1 cellular context compared by ENCODE assay signal in genomic region chr14:20455355-20456300, GRCh38.
TF ChIP-seq lines count a peak whose summit lies in the region.

No MANE protein-coding gene starts in this region.

TF ChIP-seq in K562, 482 proteins besides CTCF, POLR2A, EP300 and RAD21 (continued from another document and continues in another):
- TF ChIP-seq KDM5B (IDR thresholded peaks at IDR 0.05; ENCODE audit: insufficient replicate concordance, low read depth, low read length) = peak; percentile 27
- no peak for TF ChIP-seq MYBL2 (IDR thresholded peaks at IDR 0.05; ENCODE audit: low read depth)
- TF ChIP-seq MYBL2 (CRISPR knock-in tag; IDR thresholded peaks at IDR 0.05; ENCODE audit: borderline replicate concordance) = no peak
- TF ChIP-seq DMBX1 (CRISPR knock-in tag; IDR thresholded peaks at IDR 0.05; ENCODE audit: borderline replicate concordance) = no peak
- no peak for TF ChIP-seq FIP1L1 (IDR thresholded peaks at IDR 0.05; ENCODE audit: low read depth, low read length, poor library complexity, severe bottlenecking)
- TF ChIP-seq ZNF436 (CRISPR knock-in tag; IDR thresholded peaks at IDR 0.05) = no peak
- TF ChIP-seq ETS2 (tag; IDR thresholded peaks at IDR 0.05; ENCODE audit: borderline replicate concordance, poor library complexity, severe bottlenecking) = no peak
- no peak for TF ChIP-seq CHAMP1 (IDR thresholded peaks at IDR 0.05)
- TF ChIP-seq NCOA2 (IDR thresholded peaks at IDR 0.05; ENCODE audit: partially characterized antibody in 2 of 2) = no peak
- TF ChIP-seq ZKSCAN3 (CRISPR knock-in tag; IDR thresholded peaks at IDR 0.05) = no peak
- TF ChIP-seq ZNF143 (CRISPR knock-in tag; IDR thresholded peaks at IDR 0.05) = no peak
- TF ChIP-seq ARID4B (CRISPR knock-in tag; IDR thresholded peaks at IDR 0.05) = peak; percentile 71; the same call in 1 of the 2 replicates
- no peak for TF ChIP-seq MIER1 (IDR thresholded peaks at IDR 0.05; ENCODE audit: low read depth)
- TF ChIP-seq ZSCAN32 (CRISPR knock-in tag; IDR thresholded peaks at IDR 0.05) = no peak
- no peak for TF ChIP-seq ZNF668 (CRISPR knock-in tag; IDR thresholded peaks at IDR 0.05)
- TF ChIP-seq TFE3 (CRISPR knock-in tag; IDR thresholded peaks at IDR 0.05) = no peak
- peak; percentile 19; the same call in 1 of the 2 replicates for TF ChIP-seq MGA (IDR thresholded peaks at IDR 0.05)
- 0 out of 2 replicates have a peak, but pooled peaks have one; percentile 46 for TF ChIP-seq ZNF175 (CRISPR knock-in tag; IDR thresholded peaks at IDR 0.05; ENCODE audit: low read depth)
- no peak for TF ChIP-seq RNF219 (CRISPR knock-in tag; IDR thresholded peaks at IDR 0.05)
- peak in 1 of 2 experiments; percentile 25 for TF ChIP-seq E2F6 (IDR thresholded peaks at IDR 0.05; ENCODE audit: borderline replicate concordance in 1 of 2, extremely low read depth in 1 of 2, insufficient read depth in 1 of 2, insufficient read length in 1 of 2, low read depth in 1 of 2, low read length in 1 of 2, poor library complexity in 1 of 2, severe bottlenecking in 1 of 2)
- no peak for TF ChIP-seq SLC30A9 (CRISPR knock-in tag; IDR thresholded peaks at IDR 0.05)
- TF ChIP-seq OTX1 (CRISPR knock-in tag; IDR thresholded peaks at IDR 0.05) = no peak
- TF ChIP-seq E2F8 (IDR thresholded peaks at IDR 0.05; ENCODE audit: low read depth, partially characterized antibody) = no peak
- peak; percentile 56; the same call in 1 of the 2 replicates for TF ChIP-seq SMARCA4 (IDR thresholded peaks at IDR 0.05)
- TF ChIP-seq ZBTB7A (IDR thresholded peaks at IDR 0.05; ENCODE audit: borderline replicate concordance, control insufficient read depth, low read depth, low read length) = no peak
- 0 out of 4 replicates have a peak, but pooled peaks of 1 of the 2 experiments have one; percentile 24 for TF ChIP-seq TEAD1 (CRISPR knock-in tag; IDR thresholded peaks at IDR 0.05)
- TF ChIP-seq SRSF1 (IDR thresholded peaks at IDR 0.05; ENCODE audit: low read depth, low read length) = no peak
- TF ChIP-seq ZNF224 (CRISPR knock-in tag; IDR thresholded peaks at IDR 0.05) = no peak
